In the genomic region with DNA sequence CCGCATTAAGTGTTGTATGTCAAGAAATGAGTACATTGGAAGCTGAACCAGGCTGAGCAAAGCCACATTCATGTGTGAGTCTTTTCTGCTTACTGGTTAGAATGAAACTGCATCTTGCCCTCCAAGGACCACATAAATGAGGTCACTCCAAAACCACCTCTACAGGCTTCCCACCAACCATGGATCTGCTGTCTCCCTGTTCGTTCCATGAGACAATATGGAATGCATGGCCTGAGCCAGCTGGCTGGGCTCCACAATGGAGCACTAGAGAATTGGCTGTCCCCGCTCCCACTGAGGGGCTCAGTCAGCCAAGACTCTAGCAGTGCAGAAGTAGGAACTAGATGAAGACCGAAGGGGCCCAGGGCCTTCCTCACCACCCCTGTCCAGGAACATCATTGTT, we compare ENCODE assay signal across 14 cellular contexts.
DNase-seq lines count a peak whose midpoint lies in the region; ATAC-seq and TF ChIP-seq lines count a peak whose summit lies in the region.
"Had no signal": no experiment of that assay in that cellular context is flagged by ENCODE, and none has a peak within 500 bp of the region (broad histone marks: within the 10 kb centered on the region; RNA-seq: fewer than 3 reads in every experiment).

No MANE protein-coding gene starts in this region.

- no peak overlapping the region for H3K27ac ChIP-seq in gastroesophageal sphincter
- H3K27ac ChIP-seq: BLaER1 treated with 17β-estradiol and CSF1 and Interleukin-3, amounts not matched to agents 10 nM and 100 nM; esophagus muscularis mucosa had no signal

- H3K27me3 ChIP-seq in gastroesophageal sphincter = no peaks in the 10 kb centered on the region
- H3K27me3 ChIP-seq: BLaER1 treated with 17β-estradiol and CSF1 and Interleukin-3, amounts not matched to agents 10 nM and 100 nM; esophagus muscularis mucosa had no signal

- peaks cover 57% of the 10 kb centered on the region for H3K4me1 Mint-ChIP-seq in nephron
- H3K4me1 Mint-ChIP-seq in activated T-cell treated with anti-CD3 and anti-CD28 coated beads, Interleukin-2, amount 50 U/mL, for 72 hours (ENCODE audit: low read depth) = no peaks in the 10 kb centered on the region
- H3K4me1 Mint-ChIP-seq: activated CD4-positive, alpha-beta T cell treated with anti-CD3 and anti-CD28 coated beads for 36 hours; activated T-helper 17 cell treated with anti-CD3 and anti-CD28 coated beads, Interleukin-2, amount 50 U/mL, for 72 hours had no signal

- H3K4me3 Mint-ChIP-seq in nephron = peak overlapping the region in 1 of 3 experiments; percentile 12
- no peak overlapping the region for H3K4me3 Mint-ChIP-seq in activated T-cell treated with anti-CD3 and anti-CD28 coated beads, Interleukin-2, amount 50 U/mL, for 72 hours
- H3K4me3 Mint-ChIP-seq: activated CD4-positive, alpha-beta T cell treated with anti-CD3 and anti-CD28 coated beads for 36 hours; activated T-helper 17 cell treated with anti-CD3 and anti-CD28 coated beads, Interleukin-2, amount 50 U/mL, for 72 hours had no signal

- TF ChIP-seq CTCF in gastroesophageal sphincter (IDR thresholded peaks at IDR 0.05) = no peak
- no peak for TF ChIP-seq CTCF in nephron (IDR thresholded peaks at IDR 0.05; ENCODE audit: unreplicated experiment in 3 of 3)

- H3K4me1 ChIP-seq in gastroesophageal sphincter = peaks cover 0 to 30% (median 22%) of the 10 kb centered on the region in 3 donors

- H3K36me3 ChIP-seq in gastroesophageal sphincter = no peaks in the 10 kb centered on the region

- H3K27me3 Mint-ChIP-seq in nephron (ENCODE audit: low read depth) = peaks cover 4% of the 10 kb centered on the region
- no peaks in the 10 kb centered on the region for H3K27me3 Mint-ChIP-seq in activated T-cell treated with anti-CD3 and anti-CD28 coated beads, Interleukin-2, amount 50 U/mL, for 72 hours (ENCODE audit: low read depth)
- H3K27me3 Mint-ChIP-seq: activated T-helper 17 cell treated with anti-CD3 and anti-CD28 coated beads, Interleukin-2, amount 50 U/mL, for 72 hours had no signal

- no peak overlapping the region for H3K4me3 ChIP-seq in gastroesophageal sphincter
- H3K4me3 ChIP-seq: BLaER1 treated with 17β-estradiol and CSF1 and Interleukin-3, amounts not matched to agents 10 nM and 100 nM; esophagus muscularis mucosa had no signal

- H3K9me3 ChIP-seq in gastroesophageal sphincter = no peaks in the 10 kb centered on the region
- H3K9me3 ChIP-seq: BLaER1 treated with 17β-estradiol and CSF1 and Interleukin-3, amounts not matched to agents 10 nM and 100 nM; esophagus muscularis mucosa had no signal

- H3K36me3 Mint-ChIP-seq in nephron (ENCODE audit: low read depth) = peaks cover 13% of the 10 kb centered on the region
- H3K36me3 Mint-ChIP-seq in activated T-cell treated with anti-CD3 and anti-CD28 coated beads, Interleukin-2, amount 50 U/mL, for 72 hours (ENCODE audit: insufficient read depth in 2 of 2) = no peaks in the 10 kb centered on the region

- no peak for TF ChIP-seq POLR2A in gastroesophageal sphincter (IDR thresholded peaks at IDR 0.05)

- 33 to 100% methylated on average over 1 to 3 of the region's 4 CpGs for WGBS in gastroesophageal sphincter (ENCODE audit: low coverage in 1 of 2), 2 donors

- peak; percentile 27 for ATAC-seq in gastroesophageal sphincter
- ATAC-seq in GM19035 (IDR thresholded peaks at IDR 0.05; ENCODE audit: unreplicated experiment) = no peak
- no peak for ATAC-seq in activated T-cell treated with anti-CD3 and anti-CD28 coated beads, Interleukin-2, amount 50 U/mL, for 72 hours (replicated peaks in 1 of 2)
- ATAC-seq: activated CD4-positive, alpha-beta T cell treated with anti-CD3 and anti-CD28 coated beads for 36 hours; activated T-helper 17 cell treated with anti-CD3 and anti-CD28 coated beads, Interleukin-2, amount 50 U/mL, for 72 hours had no signal

- peak; percentile 66 for DNase-seq in AG20443 (ENCODE audit: low spot score)
- DNase-seq in NCI-H69 (lab: John Stamatoyannopoulos, UW) = peak; percentile 32
- no peak for DNase-seq in NCI-H524 (lab: John Stamatoyannopoulos, UW)
- no peak for DNase-seq in SK-N-DZ (ENCODE audit: low spot score)
- DNase-seq in activated T-cell treated with anti-CD3 and anti-CD28 coated beads, Interleukin-2, amount 50 U/mL, for 72 hours = no peak
- DNase-seq: activated CD4-positive, alpha-beta T cell treated with anti-CD3 and anti-CD28 coated beads for 36 hours; islet precursor cell; NK-92 treated with Interleukin-12 subunit alpha and Interleukin-12 subunit beta, amount 100 ng/mL, for 24 hours had no signal

- TF ChIP-seq EP300 in gastroesophageal sphincter (IDR thresholded peaks at IDR 0.05) = no peak

- H3K9me3 Mint-ChIP-seq in nephron = no peaks in the 10 kb centered on the region
- no peaks in the 10 kb centered on the region for H3K9me3 Mint-ChIP-seq in activated T-cell treated with anti-CD3 and anti-CD28 coated beads, Interleukin-2, amount 50 U/mL, for 72 hours
- H3K9me3 Mint-ChIP-seq: activated T-helper 17 cell treated with anti-CD3 and anti-CD28 coated beads, Interleukin-2, amount 50 U/mL, for 72 hours had no signal

- peak overlapping the region; percentile 20 to 90 (median 89) for H3K27ac Mint-ChIP-seq in nephron
- H3K27ac Mint-ChIP-seq in activated T-cell treated with anti-CD3 and anti-CD28 coated beads, Interleukin-2, amount 50 U/mL, for 72 hours = no peak overlapping the region
- H3K27ac Mint-ChIP-seq: activated CD4-positive, alpha-beta T cell treated with anti-CD3 and anti-CD28 coated beads for 36 hours; activated T-helper 17 cell treated with anti-CD3 and anti-CD28 coated beads, Interleukin-2, amount 50 U/mL, for 72 hours had no signal

Comparison
In these comparisons a context has a peak if more than half of its experiments do, and no peak if none do; other contexts are left out.
1. DNase-seq: peak in AG20443 (single experiment) and NCI-H69 (single experiment); none in NCI-H524 (0 of 2), SK-N-DZ (single experiment) and activated T-cell treated with anti-CD3 and anti-CD28 coated beads, Interleukin-2, amount 50 U/mL, for 72 hours (0 of 2).